ENCODE assay signal across 15 cellular contexts in genomic region chr17:55434721-55435120, GRCh38. TPM values are rescaled to one million over a fixed set of nuclear protein-coding genes. Genes with fewer than 3 reads are reported as not detected.
DNase-seq lines count a peak whose midpoint lies in the region; ATAC-seq and TF ChIP-seq lines count a peak whose summit lies in the region.
"Had no signal": no experiment of that assay in that cellular context is flagged by ENCODE, and none has a peak within 500 bp of the region (broad histone marks: within the 10 kb centered on the region; RNA-seq: fewer than 3 reads in every experiment).

No MANE protein-coding gene starts in this region.

- H3K27me3 ChIP-seq in breast epithelium (no peaks in the 10 kb centered on the region), transverse colon (no peaks in the 10 kb centered on the region)
- H3K27me3 ChIP-seq: colonic mucosa had no signal

- no peaks in the 10 kb centered on the region for H3K36me3 Mint-ChIP-seq in MCF 10A (ENCODE audit: insufficient read depth, unreplicated experiment)
- H3K36me3 Mint-ChIP-seq: natural killer cell had no signal

- no peaks in the 10 kb centered on the region for H3K9me3 Mint-ChIP-seq in MCF 10A (ENCODE audit: unreplicated experiment)
- H3K9me3 Mint-ChIP-seq: natural killer cell had no signal

- ATAC-seq in GM18520 (IDR thresholded peaks at IDR 0.05; ENCODE audit: unreplicated experiment): no peak
- ATAC-seq: natural killer cell had no signal

- CTCF ChIA-PET in MCF 10A (lab: Yijun Ruan, JAX): interaction anchor here (0.7 to 2.4 kb wide), 2 partner anchors 77 to 464 kb away, joined by 3 to 10 read pairs; no protein-coding TSS in a partner anchor

- intact Hi-C loops in MCF 10A (cut with micrococcal nuclease) (loop anchor here (5.0 kb wide), 1 partner anchor 78 kb away; the partner anchor contains the start of gene SMIM36), breast epithelium (cut with DNase I; ENCODE audit: low total_unique reads) (no loop called here), transverse colon (cut with DNase I; ENCODE audit: low total_unique reads) (no loop called here), posterior vena cava (cut with DNase I) (no loop called here)

- H3K4me3 Mint-ChIP-seq in MCF 10A (ENCODE audit: unreplicated experiment): no peak overlapping the region
- H3K4me3 Mint-ChIP-seq: natural killer cell had no signal

- TF ChIP-seq POLR2A in breast epithelium (IDR thresholded peaks at IDR 0.05) (no peak), transverse colon (IDR thresholded peaks at IDR 0.05) (no peak)

- H3K4me1 ChIP-seq in breast epithelium (peaks cover 0 to 10% of the 10 kb centered on the region in 2 donors), transverse colon (peaks cover 13 to 37% (median 29%) of the 10 kb centered on the region in 4 donors)

- H3K27ac ChIP-seq in breast epithelium (no peak overlapping the region), transverse colon (peak overlapping the region in 3 of 4 donors; percentile 80 to 85 (median 82))

- H3K27me3 Mint-ChIP-seq in MCF 10A (ENCODE audit: insufficient read depth, unreplicated experiment): no peaks in the 10 kb centered on the region

- peaks cover 44% of the 10 kb centered on the region for H3K4me1 Mint-ChIP-seq in MCF 10A (ENCODE audit: insufficient read depth, unreplicated experiment)
- H3K4me1 Mint-ChIP-seq: natural killer cell had no signal

- 72 to 100% methylated on average over 1 of the region's 1 CpG for WGBS in transverse colon (ENCODE audit: low coverage in 1 of 2), 2 donors

- no TSS peak for BruUV-seq in MCF 10A (replicated peaks; lab: Mats Ljungman, UMichigan)

- no peak for DNase-seq in MCF 10A (ENCODE audit: unreplicated experiment)
- no peak for DNase-seq in breast epithelium (ENCODE audit: low spot score in 2 of 2)
- DNase-seq in M059J (ENCODE audit: low read depth): peak; percentile 59
- DNase-seq in fibroblast of mammary gland (ENCODE audit: low read depth): peak; percentile 70
- no peak for DNase-seq in transverse colon
- DNase-seq in posterior vena cava (ENCODE audit: low spot score): no peak
- DNase-seq in NCI-H510A (lab: John Stamatoyannopoulos, UW): no peak
- DNase-seq: activated effector memory CD4-positive, alpha-beta T cell treated with Interleukin-2 at 50 U/mL for 16 hours; AML-193; Calu3; colonic mucosa; natural killer cell had no signal

- H3K36me3 ChIP-seq in breast epithelium: no peaks in the 10 kb centered on the region
- no peaks in the 10 kb centered on the region for H3K36me3 ChIP-seq in transverse colon
- H3K36me3 ChIP-seq: colonic mucosa, HAP-1 had no signal

- H3K4me3 ChIP-seq in breast epithelium (no peak overlapping the region), fibroblast of mammary gland (ENCODE audit: control insufficient read depth, low read depth, low read length) (no peak overlapping the region), transverse colon (no peak overlapping the region)
- H3K4me3 ChIP-seq: colonic mucosa, HAP-1 had no signal

- TF ChIP-seq EP300 in transverse colon (IDR thresholded peaks at IDR 0.05; ENCODE audit: low read depth): no peak

- POLR2A ChIA-PET in MCF 10A (lab: Yijun Ruan, JAX): interaction anchor here (1.4 kb wide), 1 partner anchor 18 kb away, joined by 4 read pairs; no protein-coding TSS in a partner anchor

- H3K9me3 ChIP-seq in breast epithelium (no peaks in the 10 kb centered on the region), transverse colon (no peaks in the 10 kb centered on the region)
- H3K9me3 ChIP-seq: colonic mucosa, HAP-1 had no signal

- TF ChIP-seq CTCF in MCF 10A (IDR thresholded peaks at IDR 0.05; ENCODE audit: unreplicated experiment): no peak
- no peak for TF ChIP-seq CTCF in breast epithelium (IDR thresholded peaks at IDR 0.05)
- TF ChIP-seq CTCF in fibroblast of mammary gland (conservative IDR thresholded peaks at IDR 0.05; ENCODE audit: control insufficient read depth, insufficient read depth, low read depth, low read length): no peak
- no peak for TF ChIP-seq CTCF in transverse colon (IDR thresholded peaks at IDR 0.05)

- peak overlapping the region; percentile 96 for H3K27ac Mint-ChIP-seq in MCF 10A (ENCODE audit: low read depth, unreplicated experiment)
- H3K27ac Mint-ChIP-seq: natural killer cell, progenitor cell of endocrine pancreas had no signal

- in situ Hi-C loops in transverse colon (cut with MboI; ENCODE audit: low pct_ligation_motif_present in 1 of 4, low pct_unique_long_range_greater_than_20kb in 1 of 4, low sequenced_read_pairs in 3 of 4): no loop called here

RNA-seq across cellular contexts. Expression of gene MMD, which starts 13.1 kb away (rescaled TPM):
- total RNA-seq in MCF 10A (2022) (4.5 and 5.9 TPM in 2 replicates), breast epithelium (100 to 1,000 TPM in 1 of 3 donors, 10 to 100 TPM in 2; 28.0 to 140 (median 34.1) TPM), transverse colon (10 to 100 TPM in 3 of 4 donors, 1 to 10 TPM in 1; 4.8 to 18.9 (median 14.3) TPM), posterior vena cava (10 to 100 TPM in 1 of 2 donors, 1 to 10 TPM in 1; 8.0 to 18.2 TPM)
- total RNA-seq in M059J (2014; rRNA removed; shearing (Covaris generic)): 28.6 and 35.2 TPM in 2 replicates

Comparison
In these comparisons a context has a peak if more than half of its experiments do, and no peak if none do; other contexts are left out.
1. DNase-seq: peak in M059J (single experiment) and fibroblast of mammary gland (single experiment); none in MCF 10A (single experiment), breast epithelium (0 of 2), transverse colon (single experiment), posterior vena cava (single experiment) and NCI-H510A (single experiment).
2. H3K27ac ChIP-seq: peak in transverse colon (3 of 4); none in breast epithelium (0 of 2).